Comparison of ENCODE assay signal across 8 cellular contexts in the genomic region with DNA sequence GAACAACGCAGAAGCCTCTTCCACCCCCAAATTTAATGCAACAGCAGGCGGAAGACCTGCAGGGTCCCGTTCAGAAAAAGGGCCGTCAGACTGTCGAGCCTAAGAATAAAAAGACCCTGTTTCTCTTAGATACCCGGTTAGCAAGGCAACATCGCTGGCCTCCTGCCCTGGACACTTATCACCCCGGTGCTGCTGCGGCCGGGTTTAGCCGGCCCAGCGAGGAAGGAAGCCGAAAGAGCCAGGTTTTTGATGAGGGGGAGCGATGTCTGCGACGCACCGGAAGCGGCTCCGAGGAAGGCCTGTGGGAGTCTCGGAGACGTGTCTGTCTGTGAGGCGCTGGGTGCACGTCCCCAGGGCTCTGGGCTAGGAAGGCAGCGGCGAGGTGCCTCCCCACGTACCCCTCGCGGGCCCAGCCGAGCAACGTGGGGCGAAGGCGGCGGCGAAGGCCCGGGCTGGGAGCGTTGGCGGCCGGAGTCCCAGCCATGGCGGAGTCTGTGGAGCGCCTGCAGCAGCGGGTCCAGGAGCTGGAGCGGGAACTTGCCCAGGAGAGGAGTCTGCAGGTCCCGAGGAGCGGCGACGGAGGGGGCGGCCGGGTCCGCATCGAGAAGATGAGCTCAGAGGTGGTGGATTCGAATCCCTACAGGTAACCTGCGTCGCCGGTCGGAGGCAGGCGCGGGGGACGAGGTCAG. TPM values are rescaled to one million over a fixed set of nuclear protein-coding genes. Genes with fewer than 3 reads are reported as not detected.
DNase-seq lines count a peak whose midpoint lies in the region; ATAC-seq and TF ChIP-seq lines count a peak whose summit lies in the region.

TSS of gene UBA5 (plus strand) at position 274 of the 689 bp plus-strand sequence. CDS start at position 483, 209 bp downstream.

- peak within 1 kb of the TSS; percentile 90 for H3K27ac ChIP-seq in WERI-Rb-1
- peak within 1 kb of the TSS; percentile 93 to 96 for H3K27ac ChIP-seq in breast epithelium
- H3K27ac ChIP-seq in smooth muscle cell (ENCODE audit: low read depth), result peak within 1 kb of the TSS; percentile 90

- H2AFZ ChIP-seq in smooth muscle cell (ENCODE audit: low read depth), result peak within 1 kb of the TSS; percentile 100

- peak; percentile 77 for ATAC-seq in HG02852 (IDR thresholded peaks at IDR 0.05; ENCODE audit: unreplicated experiment)

- peak; percentile 72 for DNase-seq in NCI-H748 (lab: John Stamatoyannopoulos, UW; ENCODE audit: unreplicated experiment)
- DNase-seq in NCI-H748 treated with DMSO at 0.1 percent for 48 hours (lab: John Stamatoyannopoulos, UW), result no peak
- DNase-seq in NCI-H2081 (lab: John Stamatoyannopoulos, UW), result peak; percentile 65 to 83
- peak; percentile 67 for DNase-seq in WERI-Rb-1
- DNase-seq in breast epithelium (ENCODE audit: low spot score in 2 of 2), result peak in 1 of 2 donors; percentile 46
- DNase-seq in iPS-NIHi7 (ENCODE audit: extremely low spot score), result peak; percentile 69
- DNase-seq in smooth muscle cell (lab: John Stamatoyannopoulos, UW; ENCODE audit: unreplicated experiment), result peak; percentile 50

- H3K9me3 ChIP-seq in WERI-Rb-1 (ENCODE audit: severe bottlenecking) (no peaks in the 10 kb centered on the region), breast epithelium (no peaks in the 10 kb centered on the region), smooth muscle cell (replicated peaks; ENCODE audit: low read depth) (no peaks in the 10 kb centered on the region)

- peaks cover 7% of the 10 kb centered on the region for H3K36me3 ChIP-seq in WERI-Rb-1
- H3K36me3 ChIP-seq in breast epithelium, result no peaks in the 10 kb centered on the region
- H3K36me3 ChIP-seq in smooth muscle cell (ENCODE audit: low read depth), result no peaks in the 10 kb centered on the region

- H3K4me1 ChIP-seq in breast epithelium (no peaks in the 10 kb centered on the region), smooth muscle cell (ENCODE audit: low read depth) (peaks cover 23% of the 10 kb centered on the region)

- WGBS in smooth muscle cell (ENCODE audit: low lambda C conversion rate), result under 1% methylated on average over 55 of the region's 58 CpGs

- peak within 1 kb of the TSS; percentile 93 for H3K9ac ChIP-seq in smooth muscle cell (ENCODE audit: low read depth)

- H3K79me2 ChIP-seq in smooth muscle cell (ENCODE audit: low read depth), result peaks cover 61% of the 10 kb centered on the region

- H4K20me1 ChIP-seq in smooth muscle cell (ENCODE audit: low read depth), result peaks cover 34% of the 10 kb centered on the region

- peaks cover 3% of the 10 kb centered on the region for H3F3A ChIP-seq in smooth muscle cell (ENCODE audit: low read depth)

- peak within 1 kb of the TSS; percentile 58 for H3K4me3 ChIP-seq in WERI-Rb-1 (ENCODE audit: low read depth, low read length)
- peak within 1 kb of the TSS; percentile 57 to 97 (median 85) for H3K4me3 ChIP-seq in breast epithelium
- H3K4me3 ChIP-seq in smooth muscle cell, result peak within 1 kb of the TSS; percentile 93

- TF ChIP-seq POLR2A in breast epithelium (IDR thresholded peaks at IDR 0.05), result peak; percentile 22

- H3K27me3 ChIP-seq in WERI-Rb-1 (ENCODE audit: insufficient read depth, low read depth, severe bottlenecking) (no peaks in the 10 kb centered on the region), breast epithelium (no peaks in the 10 kb centered on the region), smooth muscle cell (ENCODE audit: low read depth) (no peaks in the 10 kb centered on the region)

- no peak for TF ChIP-seq CTCF in WERI-Rb-1 (IDR thresholded peaks at IDR 0.05; ENCODE audit: low read depth, low read length)
- no peak for TF ChIP-seq CTCF in breast epithelium (IDR thresholded peaks at IDR 0.05)
- no peak for TF ChIP-seq CTCF in smooth muscle cell (IDR thresholded peaks at IDR 0.05; ENCODE audit: borderline replicate concordance, insufficient read depth, poor library complexity, severe bottlenecking)

- intact Hi-C loops in breast epithelium (cut with DNase I; ENCODE audit: low total_unique reads), result no loop called here

- peak within 1 kb of the TSS; percentile 95 for H3K4me2 ChIP-seq in smooth muscle cell

RNA-seq across cellular contexts. Expression of gene UBA5, which starts in this region (rescaled TPM):
- total RNA-seq in breast epithelium (10 to 100 TPM; 34.4 to 40.2 (median 37.7) TPM), smooth muscle cell (36.0 and 46.7 TPM in 2 replicates)
- polyA plus RNA-seq in smooth muscle cell, result 43.7 and 46.0 TPM in 2 replicates
